ENCODE assay signal across 13 cellular contexts in the genomic region with DNA sequence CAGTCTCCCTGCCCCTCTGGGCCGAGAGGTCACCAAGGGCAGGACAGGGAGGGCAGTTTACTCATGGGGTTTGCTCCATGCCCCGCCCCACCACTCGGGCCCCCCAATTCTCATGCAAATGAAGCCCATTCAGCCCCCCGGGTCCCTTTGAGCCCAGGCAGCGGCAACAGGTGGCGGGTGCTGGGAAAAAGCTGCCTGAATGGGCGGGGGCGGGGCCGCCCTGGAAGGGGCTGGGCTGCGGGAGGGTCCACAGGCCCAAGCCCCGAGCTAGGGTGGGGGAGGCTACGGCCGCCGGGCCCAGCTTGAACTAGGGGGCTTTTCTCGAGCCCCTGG. TPM values are rescaled to one million over a fixed set of nuclear protein-coding genes. Genes with fewer than 3 reads are reported as not detected.
DNase-seq lines count a peak whose midpoint lies in the region; ATAC-seq, FAIRE-seq and TF ChIP-seq lines count a peak whose summit lies in the region.
"Had no signal": no experiment of that assay in that cellular context is flagged by ENCODE, and none has a peak within 500 bp of the region (broad histone marks: within the 10 kb centered on the region; RNA-seq: fewer than 3 reads in every experiment).

No MANE protein-coding gene starts in this region.

- peak; percentile 61 for FAIRE-seq in urothelium cell line (lab: Jason Lieb, UNC)
- FAIRE-seq: G401.6 had no signal

- H3K27ac Mint-ChIP-seq in activated naive CD4-positive, alpha-beta T cell treated with anti-CD3 and anti-CD28 coated beads for 36 hours = no peak overlapping the region
- H3K27ac Mint-ChIP-seq: activated naive CD8-positive, alpha-beta T cell; nephron progenitor cell had no signal

- 78 to 83% methylated on average over 15 of the region's 15 CpGs for WGBS in heart right ventricle, 2 donors

- H3K9me3 ChIP-seq in heart right ventricle (no peaks in the 10 kb centered on the region), lower lobe of right lung (no peaks in the 10 kb centered on the region)

- CTCF ChIA-PET in activated naive CD4-positive, alpha-beta T cell treated with anti-CD3 and anti-CD28 coated beads for 36 hours (lab: Charles Lee) = no interaction called here

- H3K9me3 Mint-ChIP-seq in activated naive CD4-positive, alpha-beta T cell treated with anti-CD3 and anti-CD28 coated beads for 36 hours = no peaks in the 10 kb centered on the region
- H3K9me3 Mint-ChIP-seq: nephron progenitor cell had no signal

- intact Hi-C loops in heart right ventricle (cut with DNase I) = loop anchor here in 4 of 10 donors (5.0 kb wide), 4 partner anchors 33 to 52 kb away; partner anchors contain the start of genes GRIFIN (in 2 of the 4), BRAT1 (in 1 of the 4) and IQCE (in 1 of the 4)
- intact Hi-C loops in Right ventricle myocardium superior (cut with DNase I) = loop anchor here (5.0 kb wide), 1 partner anchor 42 kb away; no protein-coding TSS in a partner anchor
- intact Hi-C loops in lower lobe of right lung (cut with DNase I) = no loop called here
- intact Hi-C loops in activated naive CD4-positive, alpha-beta T cell treated with anti-CD3 and anti-CD28 coated beads for 36 hours (cut with micrococcal nuclease) = loop anchor here (5.0 kb wide), 3 partner anchors 47 to 318 kb away; partner anchors contain the start of genes EIF3B, GNA12 and GRIFIN

- peaks cover 21 to 98% (median 63%) of the 10 kb centered on the region in 9 donors for H3K4me1 ChIP-seq in heart right ventricle
- H3K4me1 ChIP-seq in lower lobe of right lung = peaks cover 95% of the 10 kb centered on the region

- no peak for ATAC-seq in heart right ventricle
- no peak for ATAC-seq in Right ventricle myocardium superior (ENCODE audit: poor library complexity)
- no peak for ATAC-seq in lower lobe of right lung
- ATAC-seq in HG03095 (IDR thresholded peaks at IDR 0.05; ENCODE audit: unreplicated experiment) = no peak

- H3K4me3 ChIP-seq in heart right ventricle = no peak overlapping the region
- peak overlapping the region; percentile 77 for H3K4me3 ChIP-seq in lower lobe of right lung

- H3K36me3 ChIP-seq in heart right ventricle (peaks cover 0 to 48% (median 4%) of the 10 kb centered on the region in 9 donors), lower lobe of right lung (peaks cover 42% of the 10 kb centered on the region)

- DNase-seq in heart right ventricle = no peak
- no peak for DNase-seq in Right ventricle myocardium superior
- peak; percentile 18 for DNase-seq in SW480 (ENCODE audit: low spot score)
- DNase-seq in lower lobe of right lung = no peak
- no peak for DNase-seq in urothelium cell line (ENCODE audit: low spot score)
- no peak for DNase-seq in NCI-H2171 treated with DMSO at 0.1 percent for 48 hours (lab: John Stamatoyannopoulos, UW)
- no peak for DNase-seq in activated naive CD4-positive, alpha-beta T cell treated with anti-CD3 and anti-CD28 coated beads for 36 hours
- DNase-seq: nephron progenitor cell had no signal

- H3K4me3 Mint-ChIP-seq in activated naive CD4-positive, alpha-beta T cell treated with anti-CD3 and anti-CD28 coated beads for 36 hours = no peak overlapping the region
- H3K4me3 Mint-ChIP-seq: activated naive CD8-positive, alpha-beta T cell; nephron progenitor cell had no signal

- no peak for TF ChIP-seq CTCF in heart right ventricle (IDR thresholded peaks at IDR 0.05)
- TF ChIP-seq CTCF in lower lobe of right lung (IDR thresholded peaks at IDR 0.05) = no peak

- peak overlapping the region in 6 of 10 donors; percentile 1 to 91 (median 82) for H3K27ac ChIP-seq in heart right ventricle
- peak overlapping the region; percentile 92 for H3K27ac ChIP-seq in lower lobe of right lung
- H3K27ac ChIP-seq: KMS-11 had no signal

- peaks cover 2% of the 10 kb centered on the region for H3K36me3 Mint-ChIP-seq in activated naive CD4-positive, alpha-beta T cell treated with anti-CD3 and anti-CD28 coated beads for 36 hours (ENCODE audit: low read depth)

- H3K27me3 ChIP-seq in heart right ventricle (peaks cover 0 to 33% (median 6%) of the 10 kb centered on the region in 7 donors), lower lobe of right lung (ENCODE audit: low read depth) (no peaks in the 10 kb centered on the region)

- peaks cover 62% of the 10 kb centered on the region for H3K4me1 Mint-ChIP-seq in activated naive CD4-positive, alpha-beta T cell treated with anti-CD3 and anti-CD28 coated beads for 36 hours (ENCODE audit: low read depth)

- H3K27me3 Mint-ChIP-seq in activated naive CD4-positive, alpha-beta T cell treated with anti-CD3 and anti-CD28 coated beads for 36 hours (ENCODE audit: low read depth) = no peaks in the 10 kb centered on the region
- H3K27me3 Mint-ChIP-seq: activated naive CD8-positive, alpha-beta T cell had no signal

RNA-seq across cellular contexts. Expression of gene LFNG, which starts 5.2 kb away (rescaled TPM):
- 10 to 100 TPM in 4 of 10 donors, 1 to 10 TPM in 6; 2.4 to 11.8 (median 9.0) TPM for total RNA-seq in heart right ventricle
- 10 to 100 TPM in 1 of 2 donors, 1 to 10 TPM in 1; 7.2 to 10.8 TPM for polyA plus RNA-seq in heart right ventricle
- total RNA-seq in Right ventricle myocardium superior = 4.6 TPM
- total RNA-seq in lower lobe of right lung = 42.6 TPM
- 10 to 100 TPM; 19.7 to 22.7 TPM for total RNA-seq in activated naive CD4-positive, alpha-beta T cell treated with anti-CD3 and anti-CD28 coated beads for 36 hours

RNA-seq across cellular contexts. Expression of gene BRAT1, which starts 30.6 kb away (rescaled TPM):
- 10 to 100 TPM; 10.6 to 18.2 (median 12.8) TPM for total RNA-seq in heart right ventricle
- polyA plus RNA-seq in heart right ventricle = 10 to 100 TPM; 16.8 to 22.8 TPM
- total RNA-seq in Right ventricle myocardium superior = 14.7 TPM
- total RNA-seq in lower lobe of right lung = 24.4 TPM
- total RNA-seq in activated naive CD4-positive, alpha-beta T cell treated with anti-CD3 and anti-CD28 coated beads for 36 hours = 10 to 100 TPM; 26.8 to 27.3 TPM

RNA-seq across cellular contexts. Expression of gene IQCE, which starts 34.0 kb away (rescaled TPM):
- 10 to 100 TPM in 4 of 10 donors, 1 to 10 TPM in 6; 7.8 to 13.8 (median 9.4) TPM for total RNA-seq in heart right ventricle
- polyA plus RNA-seq in heart right ventricle = 1 to 10 TPM; 4.2 to 5.0 TPM
- total RNA-seq in Right ventricle myocardium superior = 9.9 TPM
- total RNA-seq in lower lobe of right lung = 32.0 TPM
- total RNA-seq in activated naive CD4-positive, alpha-beta T cell treated with anti-CD3 and anti-CD28 coated beads for 36 hours = 1 to 10 TPM; 6.6 to 9.4 TPM

RNA-seq across cellular contexts. Expression of gene GRIFIN, which starts 48.6 kb away (rescaled TPM):
- total RNA-seq in heart right ventricle = not detected
- not detected for polyA plus RNA-seq in heart right ventricle
- total RNA-seq in Right ventricle myocardium superior = not detected
- not detected for total RNA-seq in lower lobe of right lung
- total RNA-seq in activated naive CD4-positive, alpha-beta T cell treated with anti-CD3 and anti-CD28 coated beads for 36 hours = not detected
- total RNA-seq: kidney epithelial cell had no signal
